10 cellular contexts compared by ENCODE assay signal in genomic region chr7:139853576-139854511, GRCh38. TPM values are rescaled to one million over a fixed set of nuclear protein-coding genes. Genes with fewer than 3 reads are reported as not detected.
DNase-seq lines count a peak whose midpoint lies in the region; ATAC-seq and TF ChIP-seq lines count a peak whose summit lies in the region.
"Had no signal": no experiment of that assay in that cellular context is flagged by ENCODE, and none has a peak within 500 bp of the region (broad histone marks: within the 10 kb centered on the region; RNA-seq: fewer than 3 reads in every experiment).

No MANE protein-coding gene starts in this region.

- DNase-seq in DMS53 (lab: John Stamatoyannopoulos, UW) = peak; percentile 54
- DNase-seq in RKO (ENCODE audit: low spot score) = peak; percentile 80
- peak; percentile 54 to 90 for DNase-seq in fibroblast of lung (ENCODE audit: low read depth in 2 of 2)
- DNase-seq in sciatic nerve (ENCODE audit: low spot score) = no peak
- no peak for DNase-seq in NCI-H774 (lab: John Stamatoyannopoulos, UW)
- DNase-seq in COR-L47 (lab: John Stamatoyannopoulos, UW) = no peak
- DNase-seq: NCI-H146; stimulated activated naive B cell treated with anti-CD40 and anti-IgM and Interleukin-4, amounts not matched to agents 10 μg/mL and 1 μg/mL and 100 μg/mL, for 72 hours had no signal

- intact Hi-C loops in sciatic nerve (cut with DNase I) = no loop called here

- H3K9me3 ChIP-seq in fibroblast of lung (ENCODE audit: control insufficient read depth, insufficient read depth, low read depth, low read length) = no peaks in the 10 kb centered on the region

- H3K27ac ChIP-seq in fibroblast of lung (ENCODE audit: insufficient read depth, low read length) = no peak overlapping the region

- H3K79me2 ChIP-seq in fibroblast of lung (ENCODE audit: control insufficient read depth, insufficient read depth, low read length) = no peaks in the 10 kb centered on the region

- no peak overlapping the region for H3K4me3 ChIP-seq in fibroblast of lung (replicated peaks in 1 of 4; ENCODE audit: control extremely low read depth in 1 of 4, insufficient read depth in 1 of 4, low read depth in 3 of 4, low read length in 4 of 4)

- no peaks in the 10 kb centered on the region for H3K4me1 ChIP-seq in fibroblast of lung (ENCODE audit: control insufficient read depth, extremely low read depth, insufficient read depth, low read length)

- H3K4me2 ChIP-seq in fibroblast of lung (ENCODE audit: extremely low read depth, insufficient read depth, low read length) = no peak overlapping the region

- TF ChIP-seq CTCF in fibroblast of lung (conservative IDR thresholded peaks at IDR 0.05 in 1 of 2, IDR thresholded peaks at IDR 0.05 in 1 of 2; ENCODE audit: low read depth in 1 of 2, low read length in 2 of 2) = no peak

- no peak overlapping the region for H3K9ac ChIP-seq in fibroblast of lung (ENCODE audit: insufficient read depth, low read length)

- no peaks in the 10 kb centered on the region for H4K20me1 ChIP-seq in fibroblast of lung (ENCODE audit: control insufficient read depth, extremely low read depth, insufficient read depth, low read length)

- no peaks in the 10 kb centered on the region for H3K36me3 ChIP-seq in fibroblast of lung (ENCODE audit: control insufficient read depth, insufficient read depth, low read length)

- H2AFZ ChIP-seq in fibroblast of lung (ENCODE audit: low read length) = no peak overlapping the region

- peak; percentile 88 for ATAC-seq in sciatic nerve
- no peak for ATAC-seq in GM18907 (IDR thresholded peaks at IDR 0.05; ENCODE audit: unreplicated experiment)
- no peak for ATAC-seq in GM21717 (IDR thresholded peaks at IDR 0.05; ENCODE audit: unreplicated experiment)

- H3K27me3 ChIP-seq in fibroblast of lung (ENCODE audit: control insufficient read depth, insufficient read depth, low read length) = peaks cover 2% of the 10 kb centered on the region

RNA-seq across cellular contexts. Expression of gene TBXAS1, which starts 24.8 kb away (rescaled TPM):
- total RNA-seq in fibroblast of lung = 1.3 and 2.1 TPM in 2 replicates
- polyA plus RNA-seq in fibroblast of lung = 1.5 and 3.3 TPM in 2 replicates
- polyA plus RNA-seq in fibroblast of lung (2012) = 1.3 and 3.3 TPM in 2 replicates
- 6.6 TPM in 1 of 2 replicates, not detected in the other for polyA minus RNA-seq in fibroblast of lung (ENCODE audit: low replicate concordance)
- total RNA-seq in sciatic nerve = 19.1 TPM

Comparison
In these comparisons a context has a peak if more than half of its experiments do, and no peak if none do; other contexts are left out.
1. DNase-seq: peak in DMS53 (single experiment), RKO (single experiment) and fibroblast of lung (2 of 2); none in sciatic nerve (single experiment), NCI-H774 (single experiment) and COR-L47 (single experiment).